In the genomic region with DNA sequence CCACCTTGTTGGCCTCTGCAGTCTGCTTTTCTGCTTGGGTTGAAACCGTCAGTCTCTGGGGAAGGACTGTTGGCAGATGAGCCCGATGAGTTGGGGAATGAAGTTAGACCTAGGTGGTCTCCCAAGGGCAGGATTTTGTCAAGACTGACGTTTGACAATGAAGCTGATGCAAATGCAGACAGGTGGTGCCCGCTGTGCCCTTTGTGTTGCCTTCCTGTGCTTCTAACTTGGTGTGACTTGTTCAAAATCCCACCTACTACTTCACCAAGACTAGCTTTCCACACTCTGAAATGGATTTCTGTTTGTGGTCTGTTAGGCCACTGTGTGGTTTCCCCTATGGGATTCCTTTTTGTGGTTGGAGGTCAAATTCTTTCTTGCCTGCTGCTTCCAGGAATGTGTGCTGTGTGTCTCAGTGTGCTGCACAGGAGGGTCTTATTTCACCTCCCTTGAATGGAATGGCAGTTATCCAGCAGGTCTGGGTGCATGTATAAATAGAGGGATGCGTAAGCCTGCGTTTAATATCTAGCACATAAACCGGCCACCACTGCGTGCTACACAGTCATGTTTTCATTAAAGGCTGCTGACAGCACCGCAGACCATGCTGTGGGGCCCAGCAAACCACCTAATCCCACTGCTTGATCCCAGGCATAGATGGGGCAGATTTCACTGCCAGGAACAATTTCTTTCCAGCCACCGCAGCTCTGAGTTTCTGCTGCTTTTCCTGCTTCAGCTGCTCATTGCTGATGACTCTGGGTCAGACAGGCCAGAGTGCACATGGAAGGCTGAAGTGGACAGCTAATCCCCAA, we compare ENCODE assay signal across 11 cellular contexts.
DNase-seq lines count a peak whose midpoint lies in the region; TF ChIP-seq lines count a peak whose summit lies in the region.
"Had no signal": no experiment of that assay in that cellular context is flagged by ENCODE, and none has a peak within 500 bp of the region (broad histone marks: within the 10 kb centered on the region; RNA-seq: fewer than 3 reads in every experiment).

No MANE protein-coding gene starts in this region.

- H3K9me3 ChIP-seq in HEK293 (ENCODE audit: control insufficient read depth, insufficient read depth, low read depth, low read length) (no peaks in the 10 kb centered on the region), adipocyte (ENCODE audit: control insufficient read depth, low read length) (no peaks in the 10 kb centered on the region)

- H3K4me3 Mint-ChIP-seq in activated T-cell treated with anti-CD3 and anti-CD28 coated beads, Interleukin-2, amount 50 U/mL, for 24 hours = no peak overlapping the region

- H3K27me3 ChIP-seq in adipocyte (replicated peaks; ENCODE audit: control insufficient read depth, insufficient read depth, low read length) = peaks cover 13% of the 10 kb centered on the region

- DNase-seq in AG08395 (ENCODE audit: low spot score) = peak; percentile 42
- DNase-seq in adipocyte (ENCODE audit: low read depth) = peak; percentile 83
- peak; percentile 97 for DNase-seq in kidney tubule cell (ENCODE audit: low spot score)
- DNase-seq in stimulated activated CD4-positive, alpha-beta T cell treated with anti-CD3 and anti-CD28 coated beads, Interleukin-2, amount 100 ng/mL, for 24 hours = no peak
- DNase-seq in stimulated activated CD4-positive, alpha-beta T cell treated with anti-CD3 and anti-CD28 coated beads, Interleukin-1b, Interleukin-23, amount 100 ng/mL, for 48 hours = no peak
- DNase-seq in activated T-cell treated with anti-CD3 and anti-CD28 coated beads, Interleukin-2, amount 50 U/mL, for 24 hours = no peak
- DNase-seq in NCI-H1694 (lab: John Stamatoyannopoulos, UW) = no peak
- DNase-seq: occipital lobe; RPMI8226; stimulated activated naive CD4-positive, alpha-beta T cell treated with Interleukin-2 at 50 U/mL for 16 hours had no signal

- no peak overlapping the region for H3K27ac Mint-ChIP-seq in activated T-cell treated with anti-CD3 and anti-CD28 coated beads, Interleukin-2, amount 50 U/mL, for 24 hours

- H3K4me1 ChIP-seq in HEK293 (ENCODE audit: control insufficient read depth, insufficient read depth, low read length) (0 out of 2 replicates have a peak, but pooled peaks cover 3% of the 10 kb centered on the region), adipocyte (ENCODE audit: control insufficient read depth, insufficient read depth, low read length) (peaks cover 8% of the 10 kb centered on the region)

- H3K27ac ChIP-seq in HEK293 (ENCODE audit: extremely low read depth, low read depth, low read length) = no peak overlapping the region; the same call in 1 of the 2 replicates

- CTCF ChIA-PET in HEK293 (lab: Yijun Ruan, JAX) = no interaction called here

- no peak overlapping the region for H3K9ac ChIP-seq in adipocyte (ENCODE audit: low read length)

- H3K36me3 Mint-ChIP-seq in activated T-cell treated with anti-CD3 and anti-CD28 coated beads, Interleukin-2, amount 50 U/mL, for 24 hours (ENCODE audit: low read depth) = no peaks in the 10 kb centered on the region

- H3K9me3 Mint-ChIP-seq in activated T-cell treated with anti-CD3 and anti-CD28 coated beads, Interleukin-2, amount 50 U/mL, for 24 hours = no peaks in the 10 kb centered on the region

- H3K36me3 ChIP-seq in HEK293 (ENCODE audit: control insufficient read depth in 2 of 2, insufficient read depth in 1 of 2, low read length in 2 of 2) = no peaks in the 10 kb centered on the region
- no peaks in the 10 kb centered on the region for H3K36me3 ChIP-seq in adipocyte (ENCODE audit: control insufficient read depth, insufficient read depth, low read length, severe bottlenecking)

- no peak for TF ChIP-seq CTCF in HEK293 (tag by site-specific recombination; IDR thresholded peaks at IDR 0.05)

- POLR2A ChIA-PET in HEK293 (lab: Yijun Ruan, JAX) = interaction anchor here (0.7 to 1.3 kb wide), 2 partner anchors 12 to 20 kb away, joined by 3 to 4 read pairs; no protein-coding TSS in a partner anchor

- H3K4me3 ChIP-seq in HEK293 (ENCODE audit: low read depth, low read length) (no peak overlapping the region), adipocyte (ENCODE audit: low read length) (no peak overlapping the region)

- H3K4me1 Mint-ChIP-seq in activated T-cell treated with anti-CD3 and anti-CD28 coated beads, Interleukin-2, amount 50 U/mL, for 24 hours (ENCODE audit: low read depth) = peaks cover 5% of the 10 kb centered on the region

- H3K27me3 Mint-ChIP-seq in activated T-cell treated with anti-CD3 and anti-CD28 coated beads, Interleukin-2, amount 50 U/mL, for 24 hours = no peaks in the 10 kb centered on the region

TF ChIP-seq in HEK293, 187 proteins besides CTCF, POLR2A, EP300 and RAD21 (continues in another document):
- TF ChIP-seq ZNF776 (tag by site-specific recombination; IDR thresholded peaks at IDR 0.05; ENCODE audit: borderline replicate concordance) = no peak
- TF ChIP-seq, protein P1, sequence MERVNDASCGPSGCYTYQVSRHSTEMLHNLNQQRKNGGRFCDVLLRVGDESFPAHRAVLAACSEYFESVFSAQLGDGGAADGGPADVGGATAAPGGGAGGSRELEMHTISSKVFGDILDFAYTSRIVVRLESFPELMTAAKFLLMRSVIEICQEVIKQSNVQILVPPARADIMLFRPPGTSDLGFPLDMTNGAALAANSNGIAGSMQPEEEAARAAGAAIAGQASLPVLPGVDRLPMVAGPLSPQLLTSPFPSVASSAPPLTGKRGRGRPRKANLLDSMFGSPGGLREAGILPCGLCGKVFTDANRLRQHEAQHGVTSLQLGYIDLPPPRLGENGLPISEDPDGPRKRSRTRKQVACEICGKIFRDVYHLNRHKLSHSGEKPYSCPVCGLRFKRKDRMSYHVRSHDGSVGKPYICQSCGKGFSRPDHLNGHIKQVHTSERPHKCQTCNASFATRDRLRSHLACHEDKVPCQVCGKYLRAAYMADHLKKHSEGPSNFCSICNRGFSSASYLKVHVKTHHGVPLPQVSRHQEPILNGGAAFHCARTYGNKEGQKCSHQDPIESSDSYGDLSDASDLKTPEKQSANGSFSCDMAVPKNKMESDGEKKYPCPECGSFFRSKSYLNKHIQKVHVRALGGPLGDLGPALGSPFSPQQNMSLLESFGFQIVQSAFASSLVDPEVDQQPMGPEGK (tag by site-specific recombination; IDR thresholded peaks at IDR 0.05) = no peak
- TF ChIP-seq ZIC2 (tag by site-specific recombination; IDR thresholded peaks at IDR 0.05) = peak; percentile 95
- no peak for TF ChIP-seq ZNF571 (tag by site-specific recombination; IDR thresholded peaks at IDR 0.05)
- TF ChIP-seq ZFHX2 (tag by site-specific recombination; conservative IDR thresholded peaks at IDR 0.05) = no peak
- TF ChIP-seq, protein P2, sequence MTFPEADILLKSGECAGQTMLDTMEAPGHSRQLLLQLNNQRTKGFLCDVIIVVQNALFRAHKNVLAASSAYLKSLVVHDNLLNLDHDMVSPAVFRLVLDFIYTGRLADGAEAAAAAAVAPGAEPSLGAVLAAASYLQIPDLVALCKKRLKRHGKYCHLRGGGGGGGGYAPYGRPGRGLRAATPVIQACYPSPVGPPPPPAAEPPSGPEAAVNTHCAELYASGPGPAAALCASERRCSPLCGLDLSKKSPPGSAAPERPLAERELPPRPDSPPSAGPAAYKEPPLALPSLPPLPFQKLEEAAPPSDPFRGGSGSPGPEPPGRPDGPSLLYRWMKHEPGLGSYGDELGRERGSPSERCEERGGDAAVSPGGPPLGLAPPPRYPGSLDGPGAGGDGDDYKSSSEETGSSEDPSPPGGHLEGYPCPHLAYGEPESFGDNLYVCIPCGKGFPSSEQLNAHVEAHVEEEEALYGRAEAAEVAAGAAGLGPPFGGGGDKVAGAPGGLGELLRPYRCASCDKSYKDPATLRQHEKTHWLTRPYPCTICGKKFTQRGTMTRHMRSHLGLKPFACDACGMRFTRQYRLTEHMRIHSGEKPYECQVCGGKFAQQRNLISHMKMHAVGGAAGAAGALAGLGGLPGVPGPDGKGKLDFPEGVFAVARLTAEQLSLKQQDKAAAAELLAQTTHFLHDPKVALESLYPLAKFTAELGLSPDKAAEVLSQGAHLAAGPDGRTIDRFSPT (tag by site-specific recombination; IDR thresholded peaks at IDR 0.05) = 0 out of 2 replicates have a peak, but pooled peaks have one; percentile 17
- no peak for TF ChIP-seq ZSCAN23 (tag by site-specific recombination; IDR thresholded peaks at IDR 0.05)
- TF ChIP-seq OSR2 (tag by site-specific recombination; IDR thresholded peaks at IDR 0.05) = peak; percentile 77
- peak; percentile 96 for TF ChIP-seq ZFP69B (tag by site-specific recombination; IDR thresholded peaks at IDR 0.05)
- no peak for TF ChIP-seq ZNF530 (tag by site-specific recombination; IDR thresholded peaks at IDR 0.05; ENCODE audit: low read depth)
- TF ChIP-seq, protein P3, sequence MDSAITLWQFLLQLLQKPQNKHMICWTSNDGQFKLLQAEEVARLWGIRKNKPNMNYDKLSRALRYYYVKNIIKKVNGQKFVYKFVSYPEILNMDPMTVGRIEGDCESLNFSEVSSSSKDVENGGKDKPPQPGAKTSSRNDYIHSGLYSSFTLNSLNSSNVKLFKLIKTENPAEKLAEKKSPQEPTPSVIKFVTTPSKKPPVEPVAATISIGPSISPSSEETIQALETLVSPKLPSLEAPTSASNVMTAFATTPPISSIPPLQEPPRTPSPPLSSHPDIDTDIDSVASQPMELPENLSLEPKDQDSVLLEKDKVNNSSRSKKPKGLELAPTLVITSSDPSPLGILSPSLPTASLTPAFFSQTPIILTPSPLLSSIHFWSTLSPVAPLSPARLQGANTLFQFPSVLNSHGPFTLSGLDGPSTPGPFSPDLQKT (IDR thresholded peaks at IDR 0.05; ENCODE audit: borderline replicate concordance, low read depth, low read length) = no peak
- no peak for TF ChIP-seq ZNF701 (tag by site-specific recombination; IDR thresholded peaks at IDR 0.05)

Comparison
In these comparisons a context has a peak if more than half of its experiments do, and no peak if none do; other contexts are left out.
1. DNase-seq: peak in AG08395 (single experiment), adipocyte (single experiment) and kidney tubule cell (single experiment); none in stimulated activated CD4-positive, alpha-beta T cell treated with anti-CD3 and anti-CD28 coated beads, Interleukin-2, amount 100 ng/mL, for 24 hours (0 of 2), stimulated activated CD4-positive, alpha-beta T cell treated with anti-CD3 and anti-CD28 coated beads, Interleukin-1b, Interleukin-23, amount 100 ng/mL, for 48 hours (single experiment), activated T-cell treated with anti-CD3 and anti-CD28 coated beads, Interleukin-2, amount 50 U/mL, for 24 hours (single experiment) and NCI-H1694 (single experiment).